11 cellular contexts compared by ENCODE assay signal in genomic region chr6:75612921-75613534, GRCh38. TPM values are rescaled to one million over a fixed set of nuclear protein-coding genes. Genes with fewer than 3 reads are reported as not detected.
A peak's percentile ranks its signal among the peaks of the same experiment; 100 is the strongest.
DNase-seq lines count a peak whose midpoint lies in the region; ATAC-seq and TF ChIP-seq lines count a peak whose summit lies in the region.
"Had no signal": no experiment of that assay in that cellular context is flagged by ENCODE, and none has a peak within 500 bp of the region (broad histone marks: within the 10 kb centered on the region; RNA-seq: fewer than 3 reads in every experiment).

No MANE protein-coding gene starts in this region.

- H3K27ac ChIP-seq in body of pancreas: peak overlapping the region in 3 of 4 donors; percentile 2 to 59 (median 54)
- no peak overlapping the region for H3K27ac ChIP-seq in mesenchymal stem cell (ENCODE audit: low read length, poor library complexity, severe bottlenecking)

- H3K4me2 ChIP-seq in mesenchymal stem cell (ENCODE audit: low read length, poor library complexity, severe bottlenecking): no peak overlapping the region

- H4K8ac ChIP-seq in mesenchymal stem cell (ENCODE audit: low read length): no peak overlapping the region

- H3K4ac ChIP-seq in mesenchymal stem cell (ENCODE audit: low read depth in 1 of 2, low read length in 2 of 2): no peak overlapping the region

- DNase-seq in activated naive CD4-positive, alpha-beta T cell treated with anti-CD3 and anti-CD28 coated beads, Interleukin-2, amount 10 ng/mL, durations not matched to agents 7 days and 5 days: no peak
- no peak for DNase-seq in activated naive CD4-positive, alpha-beta T cell (lab: John Stamatoyannopoulos, UW)
- DNase-seq in body of pancreas (no peak), mesenchymal stem cell (peak; percentile 27), type B pancreatic cell (ENCODE audit: extremely low spot score, unreplicated experiment) (no peak), MCF 10A (ENCODE audit: unreplicated experiment) (no peak), NCI-H1417 treated with DMSO at 0.1 percent for 48 hours (lab: John Stamatoyannopoulos, UW) (no peak)
- DNase-seq: AML-193 had no signal

- H3K4me1 Mint-ChIP-seq in activated naive CD4-positive, alpha-beta T cell treated with anti-CD3 and anti-CD28 coated beads, Interleukin-2, amount 10 ng/mL, durations not matched to agents 7 days and 5 days: peaks cover 53% of the 10 kb centered on the region
- H3K4me1 Mint-ChIP-seq in type B pancreatic cell (ENCODE audit: unreplicated experiment) (peaks cover 41% of the 10 kb centered on the region), MCF 10A (ENCODE audit: insufficient read depth, unreplicated experiment) (peaks cover 41% of the 10 kb centered on the region)

- POLR2A ChIA-PET in MCF 10A (lab: Yijun Ruan, JAX): interaction anchor here (1.5 kb wide), 1 partner anchor 10 kb away, joined by 9 read pairs; no protein-coding TSS in a partner anchor

- ATAC-seq in body of pancreas (peak; percentile 40), GM18502 (IDR thresholded peaks at IDR 0.05; ENCODE audit: poor library complexity, unreplicated experiment) (no peak)
- ATAC-seq: WTC11 had no signal

- no peak for TF ChIP-seq POLR2A in body of pancreas (IDR thresholded peaks at IDR 0.05)

- H3K4me3 Mint-ChIP-seq in activated naive CD4-positive, alpha-beta T cell treated with anti-CD3 and anti-CD28 coated beads, Interleukin-2, amount 10 ng/mL, durations not matched to agents 7 days and 5 days: no peak overlapping the region
- H3K4me3 Mint-ChIP-seq in type B pancreatic cell (no peak overlapping the region), MCF 10A (ENCODE audit: unreplicated experiment) (no peak overlapping the region)
- H3K4me3 Mint-ChIP-seq: neural crest cell, WTC11 had no signal

- H3K4me1 ChIP-seq in body of pancreas (peaks cover 67% of the 10 kb centered on the region), mesenchymal stem cell (ENCODE audit: control insufficient read depth, insufficient read depth, low read depth, low read length) (peaks cover 5% of the 10 kb centered on the region)

- CTCF ChIA-PET in activated naive CD4-positive, alpha-beta T cell treated with anti-CD3 and anti-CD28 coated beads, Interleukin-2, amount 10 ng/mL, durations not matched to agents 7 days and 5 days (lab: Charles Lee): interaction anchor here (0.7 to 1.4 kb wide), 2 partner anchors 10 to 14 kb away, joined by 3 to 5 read pairs; no protein-coding TSS in a partner anchor
- CTCF ChIA-PET in MCF 10A (lab: Yijun Ruan, JAX): interaction anchor here (0.6 to 1.3 kb wide), 3 partner anchors 10 to 77 kb away, joined by 3 read pairs; no protein-coding TSS in a partner anchor

- BruUV-seq in MCF 10A (replicated peaks; lab: Mats Ljungman, UMichigan): no TSS peak

- H3K9me3 Mint-ChIP-seq in activated naive CD4-positive, alpha-beta T cell treated with anti-CD3 and anti-CD28 coated beads, Interleukin-2, amount 10 ng/mL, durations not matched to agents 7 days and 5 days: no peaks in the 10 kb centered on the region
- no peaks in the 10 kb centered on the region for H3K9me3 Mint-ChIP-seq in type B pancreatic cell
- H3K9me3 Mint-ChIP-seq in MCF 10A (ENCODE audit: unreplicated experiment): no peaks in the 10 kb centered on the region
- H3K9me3 Mint-ChIP-seq: neural crest cell had no signal

- no peak overlapping the region for H3K23ac ChIP-seq in mesenchymal stem cell (ENCODE audit: low read length in 2 of 2)

- no peaks in the 10 kb centered on the region for H3K79me1 ChIP-seq in mesenchymal stem cell (replicated peaks; ENCODE audit: low read length, poor library complexity, severe bottlenecking)

- H3K14ac ChIP-seq in mesenchymal stem cell (ENCODE audit: low read length in 2 of 2): no peak overlapping the region

- no peak overlapping the region for H2BK15ac ChIP-seq in mesenchymal stem cell (ENCODE audit: low read depth, poor library complexity, severe bottlenecking)

- peak overlapping the region; percentile 51 for H3K9ac ChIP-seq in mesenchymal stem cell (ENCODE audit: low read length)

- peak overlapping the region; percentile 5 for H3K27ac Mint-ChIP-seq in activated naive CD4-positive, alpha-beta T cell treated with anti-CD3 and anti-CD28 coated beads, Interleukin-2, amount 10 ng/mL, durations not matched to agents 7 days and 5 days
- H3K27ac Mint-ChIP-seq in type B pancreatic cell (peak overlapping the region; percentile 34), MCF 10A (ENCODE audit: low read depth, unreplicated experiment) (no peak overlapping the region)

- H2AFZ ChIP-seq in mesenchymal stem cell (ENCODE audit: low read depth, low read length): no peak overlapping the region

- no peaks in the 10 kb centered on the region for H3K27me3 Mint-ChIP-seq in activated naive CD4-positive, alpha-beta T cell treated with anti-CD3 and anti-CD28 coated beads, Interleukin-2, amount 10 ng/mL, durations not matched to agents 7 days and 5 days
- no peaks in the 10 kb centered on the region for H3K27me3 Mint-ChIP-seq in type B pancreatic cell
- no peaks in the 10 kb centered on the region for H3K27me3 Mint-ChIP-seq in MCF 10A (ENCODE audit: insufficient read depth, unreplicated experiment)

- WGBS in body of pancreas, 2 donors: 55 to 64% methylated on average over 8 of the region's 8 CpGs
- WGBS in mesenchymal stem cell: 91% methylated on average over 5 of the region's 8 CpGs

- H3K36me3 Mint-ChIP-seq in activated naive CD4-positive, alpha-beta T cell treated with anti-CD3 and anti-CD28 coated beads, Interleukin-2, amount 10 ng/mL, durations not matched to agents 7 days and 5 days: peaks cover 7% of the 10 kb centered on the region
- H3K36me3 Mint-ChIP-seq in type B pancreatic cell: peaks cover 6% of the 10 kb centered on the region
- H3K36me3 Mint-ChIP-seq in MCF 10A (ENCODE audit: insufficient read depth, unreplicated experiment): no peaks in the 10 kb centered on the region

- TF ChIP-seq CTCF in body of pancreas (IDR thresholded peaks at IDR 0.05) (no peak), type B pancreatic cell (conservative IDR thresholded peaks at IDR 0.05) (no peak), MCF 10A (IDR thresholded peaks at IDR 0.05; ENCODE audit: unreplicated experiment) (no peak)

- H3K18ac ChIP-seq in mesenchymal stem cell (ENCODE audit: low read depth in 1 of 2, low read length in 2 of 2): no peak overlapping the region

- intact Hi-C loops in body of pancreas (cut with DNase I) (no loop called here), MCF 10A (cut with micrococcal nuclease) (no loop called here)

- H3K4me3 ChIP-seq in body of pancreas (no peak overlapping the region), mesenchymal stem cell (ENCODE audit: insufficient read depth in 1 of 2, low read depth in 1 of 2, low read length in 2 of 2) (no peak overlapping the region)

- no peak overlapping the region for H2BK120ac ChIP-seq in mesenchymal stem cell (ENCODE audit: low read depth, low read length)

- no peak overlapping the region for H2BK12ac ChIP-seq in mesenchymal stem cell (ENCODE audit: low read length in 2 of 2)

- H3K27me3 ChIP-seq in body of pancreas (no peaks in the 10 kb centered on the region), mesenchymal stem cell (ENCODE audit: control insufficient read depth in 1 of 2, insufficient read depth in 1 of 2, low read length in 2 of 2) (no peaks in the 10 kb centered on the region)

- no peak overlapping the region for H2BK5ac ChIP-seq in mesenchymal stem cell (ENCODE audit: low read depth, low read length, poor library complexity, severe bottlenecking)

- H4K91ac ChIP-seq in mesenchymal stem cell (ENCODE audit: low read length): no peak overlapping the region

- H3K36me3 ChIP-seq in body of pancreas (replicated peaks in 1 of 2; ENCODE audit: insufficient read depth in 1 of 2, low read depth in 2 of 2) (no peaks in the 10 kb centered on the region), mesenchymal stem cell (ENCODE audit: control insufficient read depth in 1 of 2, insufficient read depth in 2 of 2, low read depth in 1 of 2, low read length in 2 of 2) (no peaks in the 10 kb centered on the region)

- H2AK5ac ChIP-seq in mesenchymal stem cell (ENCODE audit: low read length, severe bottlenecking): no peak overlapping the region

- no peaks in the 10 kb centered on the region for H3K9me3 ChIP-seq in body of pancreas
- no peaks in the 10 kb centered on the region for H3K9me3 ChIP-seq in mesenchymal stem cell (ENCODE audit: control insufficient read depth, low read length)

RNA-seq across cellular contexts. Expression of gene SENP6, which starts 11.3 kb away (rescaled TPM):
- 10 to 100 TPM; 68.6 to 75.2 TPM for total RNA-seq in body of pancreas
- polyA plus RNA-seq in mesenchymal stem cell (2013, experiment 1 of 2): 51.6 TPM
- polyA plus RNA-seq in mesenchymal stem cell (2013, experiment 2 of 2): 50.6 TPM
- total RNA-seq in type B pancreatic cell (ENCODE audit: low replicate concordance): 92.2 and 104 TPM in 2 replicates
- total RNA-seq in MCF 10A (2022): 101 TPM in 2 replicates
